ENCODE assay signal across 1 cellular context in genomic region chr16:11869657-11870228, GRCh38.
A peak's percentile ranks its signal among the peaks of the same experiment; 100 is the strongest.
TF ChIP-seq lines count a peak whose summit lies in the region.

No MANE protein-coding gene starts in this region.

TF ChIP-seq in HepG2, 621 proteins besides CTCF, POLR2A, EP300 and RAD21 (continued from another document and continues in another):
- TF ChIP-seq NFAT5 (CRISPR knock-in tag; IDR thresholded peaks at IDR 0.05), result no peak
- TF ChIP-seq FOXJ3 (CRISPR knock-in tag; IDR thresholded peaks at IDR 0.05; ENCODE audit: borderline replicate concordance), result 0 out of 2 replicates have a peak, but pooled peaks have one; percentile 56
- TF ChIP-seq GMEB1 (CRISPR knock-in tag; IDR thresholded peaks at IDR 0.05; ENCODE audit: borderline replicate concordance), result no peak
- TF ChIP-seq IKZF5 (CRISPR knock-in tag; IDR thresholded peaks at IDR 0.05), result peak; percentile 79; the same call in 1 of the 2 replicates
- no peak for TF ChIP-seq ELF1 (CRISPR knock-in tag; IDR thresholded peaks at IDR 0.05)
- no peak for TF ChIP-seq REST (IDR thresholded peaks at IDR 0.05; ENCODE audit: borderline replicate concordance in 1 of 2, low read depth in 1 of 2, low read length in 2 of 2)
- TF ChIP-seq BCL6 (CRISPR knock-in tag; IDR thresholded peaks at IDR 0.05), result peak; percentile 70
- peak; percentile 24; the same call in 1 of the 2 replicates for TF ChIP-seq SPEN (CRISPR knock-in tag; IDR thresholded peaks at IDR 0.05; ENCODE audit: low read depth)
- TF ChIP-seq CAMTA2 (CRISPR knock-in tag; IDR thresholded peaks at IDR 0.05; ENCODE audit: borderline replicate concordance), result no peak
- TF ChIP-seq ZNF564 (CRISPR knock-in tag; IDR thresholded peaks at IDR 0.05), result no peak
- no peak for TF ChIP-seq PHF21A (CRISPR knock-in tag; IDR thresholded peaks at IDR 0.05)
- TF ChIP-seq NFYB (CRISPR knock-in tag; IDR thresholded peaks at IDR 0.05), result peak; percentile 64
- no peak for TF ChIP-seq FOXP1 (IDR thresholded peaks at IDR 0.05)
- TF ChIP-seq FOXP1 (CRISPR knock-in tag; IDR thresholded peaks at IDR 0.05), result peak; percentile 60; the same call in 1 of the 2 replicates
- 0 out of 2 replicates have a peak, but pooled peaks have one; percentile 35 for TF ChIP-seq DNMT3B (CRISPR knock-in tag; conservative IDR thresholded peaks at IDR 0.05)
- no peak for TF ChIP-seq MLLT10 (CRISPR knock-in tag; IDR thresholded peaks at IDR 0.05)
- no peak for TF ChIP-seq HMGXB3 (CRISPR knock-in tag; IDR thresholded peaks at IDR 0.05; ENCODE audit: borderline replicate concordance)
- TF ChIP-seq KLF11 (CRISPR knock-in tag; IDR thresholded peaks at IDR 0.05), result no peak; the same call in 1 of the 2 replicates
- TF ChIP-seq PHF8 (CRISPR knock-in tag; IDR thresholded peaks at IDR 0.05), result 0 out of 2 replicates have a peak, but pooled peaks have one; percentile 16
- 0 out of 2 replicates have a peak, but pooled peaks have one; percentile 20 for TF ChIP-seq ZBTB33 (CRISPR knock-in tag; IDR thresholded peaks at IDR 0.05)
- peak; percentile 97 for TF ChIP-seq ARID5B (CRISPR knock-in tag; IDR thresholded peaks at IDR 0.05)
- TF ChIP-seq FOXK1 (CRISPR knock-in tag; IDR thresholded peaks at IDR 0.05; ENCODE audit: borderline replicate concordance, low read depth), result peak; percentile 82; the same call in 1 of the 2 replicates
- no peak for TF ChIP-seq ATF7-NPFF (CRISPR knock-in tag; IDR thresholded peaks at IDR 0.05; ENCODE audit: low read depth)
- no peak for TF ChIP-seq ZNF275 (CRISPR knock-in tag; IDR thresholded peaks at IDR 0.05; ENCODE audit: borderline replicate concordance)
- TF ChIP-seq DPF2 (CRISPR knock-in tag; IDR thresholded peaks at IDR 0.05; ENCODE audit: borderline replicate concordance, low read depth), result 0 out of 2 replicates have a peak, but pooled peaks have one; percentile 53
- peak; percentile 85 for TF ChIP-seq CEBPB (IDR thresholded peaks at IDR 0.05; ENCODE audit: borderline replicate concordance, low read depth, low read length)
